ENCODE assay signal across 9 cellular contexts in the genomic region with DNA sequence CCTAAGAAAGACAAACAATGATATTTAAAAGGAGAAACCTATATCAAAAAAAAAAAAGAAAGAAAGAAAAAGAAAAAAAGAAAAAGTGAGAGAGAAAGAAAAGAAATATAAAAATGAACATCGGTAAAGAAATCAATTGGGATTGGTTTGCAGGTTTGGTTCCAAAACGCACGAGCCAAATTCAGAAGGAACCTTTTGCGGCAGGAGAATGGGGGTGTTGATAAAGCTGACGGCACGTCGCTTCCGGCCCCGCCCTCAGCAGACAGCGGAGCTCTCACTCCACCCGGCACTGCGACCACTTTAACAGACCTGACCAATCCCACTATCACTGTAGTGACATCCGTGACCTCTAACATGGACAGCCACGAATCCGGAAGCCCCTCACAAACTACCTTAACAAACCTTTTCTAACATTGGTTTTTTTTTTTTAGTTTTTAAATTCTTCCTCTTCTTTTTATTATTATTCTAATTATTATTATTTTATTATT. TPM values are rescaled to one million over a fixed set of nuclear protein-coding genes. Genes with fewer than 3 reads are reported as not detected.
DNase-seq lines count a peak whose midpoint lies in the region; ATAC-seq and TF ChIP-seq lines count a peak whose summit lies in the region.
"Had no signal": no experiment of that assay in that cellular context is flagged by ENCODE, and none has a peak within 500 bp of the region (broad histone marks: within the 10 kb centered on the region; RNA-seq: fewer than 3 reads in every experiment).

No MANE protein-coding gene starts in this region.

- H3K27ac ChIP-seq in VCaP: peak overlapping the region; percentile 67; the same call in 1 of the 2 replicates
- no peak overlapping the region for H3K27ac ChIP-seq in effector memory CD4-positive, alpha-beta T cell (ENCODE audit: insufficient read depth, low read length, poor library complexity, severe bottlenecking)

- no peaks in the 10 kb centered on the region for H3K9me3 ChIP-seq in effector memory CD4-positive, alpha-beta T cell (ENCODE audit: control insufficient read depth, low read length)

- no peaks in the 10 kb centered on the region for H3K36me3 ChIP-seq in effector memory CD4-positive, alpha-beta T cell (ENCODE audit: control insufficient read depth, insufficient read depth, low read length)

- peaks cover 6 to 10% of the 10 kb centered on the region in 2 donors for H3K4me1 Mint-ChIP-seq in immature natural killer cell

- TF ChIP-seq CTCF in VCaP (conservative IDR thresholded peaks at IDR 0.05): no peak

- H3K27ac Mint-ChIP-seq in immature natural killer cell: no peak overlapping the region

- H3K36me3 Mint-ChIP-seq in immature natural killer cell: no peaks in the 10 kb centered on the region

- no peak overlapping the region for H3K4me3 ChIP-seq in effector memory CD4-positive, alpha-beta T cell (ENCODE audit: insufficient read depth, low read depth, low read length, poor library complexity, severe bottlenecking)

- peak overlapping the region; percentile 7 to 67 (median 46) for H3K4me3 Mint-ChIP-seq in immature natural killer cell

- H3K9me3 Mint-ChIP-seq in immature natural killer cell: no peaks in the 10 kb centered on the region

- peaks cover 12 to 49% (median 14%) of the 10 kb centered on the region in 3 donors for H3K27me3 Mint-ChIP-seq in immature natural killer cell (ENCODE audit: low read depth in 3 of 3)

- H3K4me1 ChIP-seq in effector memory CD4-positive, alpha-beta T cell (ENCODE audit: control insufficient read depth, insufficient read depth, low read length, poor library complexity, severe bottlenecking): no peaks in the 10 kb centered on the region

- peak; percentile 70 for ATAC-seq in HG02798 (IDR thresholded peaks at IDR 0.05; ENCODE audit: poor library complexity, unreplicated experiment)

- DNase-seq in GDM1 (lab: John Stamatoyannopoulos, UW) (peak; percentile 23), immature natural killer cell (peak in 2 of 3 donors; percentile 34 to 40), NCI-H2081 (lab: John Stamatoyannopoulos, UW) (no peak), activated gamma-delta T cell treated with Interleukin-2 at 50 U/mL for 16 hours (no peak), hypothalamus (lab: John Stamatoyannopoulos, UW) (no peak)
- DNase-seq in effector memory CD4-positive, alpha-beta T cell: no peak
- DNase-seq: NCI-H774 had no signal

- peaks cover 35% of the 10 kb centered on the region for H3K27me3 ChIP-seq in effector memory CD4-positive, alpha-beta T cell (replicated peaks; ENCODE audit: control insufficient read depth, insufficient read depth, low read length, poor library complexity, severe bottlenecking)

RNA-seq across cellular contexts. Expression of a gene that starts 11.7 kb away (rescaled TPM):
- polyA plus RNA-seq in immature natural killer cell: not detected

RNA-seq across cellular contexts. Expression of a gene that starts 26.5 kb away (rescaled TPM):
- polyA plus RNA-seq in immature natural killer cell: 1 to 10 TPM; 1.8 to 4.1 (median 2.1) TPM

Comparison
In these comparisons a context has a peak if more than half of its experiments do, and no peak if none do; other contexts are left out.
1. DNase-seq: peak in GDM1 (single experiment) and immature natural killer cell (2 of 3); none in NCI-H2081 (0 of 2), activated gamma-delta T cell treated with Interleukin-2 at 50 U/mL for 16 hours (single experiment), hypothalamus (0 of 51) and effector memory CD4-positive, alpha-beta T cell (0 of 3).